In the genomic region with DNA sequence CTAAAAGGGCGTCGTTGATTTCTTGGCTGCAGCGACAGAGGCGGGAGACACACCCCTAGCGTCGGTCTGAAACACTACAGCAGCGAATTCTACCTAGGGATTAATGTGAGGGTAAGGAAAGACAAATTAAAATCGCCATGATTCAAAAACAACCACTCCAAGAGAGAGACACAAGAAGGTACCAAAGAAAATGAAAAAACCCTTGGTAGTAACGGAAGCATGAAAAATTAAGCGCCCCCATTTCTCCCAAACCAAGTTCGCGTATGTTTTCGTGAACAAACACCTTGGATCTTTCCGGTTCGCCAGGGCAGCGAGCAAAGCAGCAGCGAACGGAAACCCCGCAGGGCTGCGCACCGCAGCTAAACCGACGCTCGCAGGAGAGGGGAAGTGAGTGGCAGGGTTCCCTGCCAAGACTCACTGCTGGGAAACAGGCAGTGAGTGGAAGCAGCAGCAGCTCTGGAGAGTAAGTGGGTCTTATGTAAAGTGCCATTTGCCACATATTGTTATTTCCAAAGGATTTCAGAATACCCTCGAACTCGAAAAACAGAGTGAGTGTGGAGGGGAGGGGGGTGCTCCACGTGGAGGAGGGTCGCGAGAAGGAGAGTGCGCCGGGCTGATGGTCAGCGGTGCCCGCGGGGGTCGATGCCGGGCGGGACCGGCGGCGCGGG, we compare ENCODE assay signal across 8 cellular contexts. TPM values are rescaled to one million over a fixed set of nuclear protein-coding genes. Genes with fewer than 3 reads are reported as not detected.
DNase-seq lines count a peak whose midpoint lies in the region; ATAC-seq and TF ChIP-seq lines count a peak whose summit lies in the region.

No MANE protein-coding gene starts in this region.

- H3K4me3 Mint-ChIP-seq in activated T-cell treated with anti-CD3 and anti-CD28 coated beads, Interleukin-2, amount 50 U/mL, for 24 hours = no peak overlapping the region
- H3K4me3 Mint-ChIP-seq in stimulated activated effector memory CD8-positive, alpha-beta T cell treated with anti-CD3 and anti-CD28 coated beads, Interleukin-12 subunit alpha, Interleukin-12 subunit beta, amount 100 ng/mL, for 72 hours = no peak overlapping the region

- no peaks in the 10 kb centered on the region for H3K9me3 ChIP-seq in esophagus (ENCODE audit: control insufficient read depth in 2 of 2, insufficient read depth in 1 of 2, low read depth in 1 of 2, low read length in 1 of 2)

- no peaks in the 10 kb centered on the region for H3K27me3 ChIP-seq in esophagus (ENCODE audit: control insufficient read depth in 1 of 2, insufficient read depth in 2 of 2, low read length in 2 of 2)

- peaks cover 38% of the 10 kb centered on the region for H3K4me1 Mint-ChIP-seq in activated T-cell treated with anti-CD3 and anti-CD28 coated beads, Interleukin-2, amount 50 U/mL, for 24 hours (ENCODE audit: low read depth)
- peaks cover 25% of the 10 kb centered on the region for H3K4me1 Mint-ChIP-seq in stimulated activated effector memory CD8-positive, alpha-beta T cell treated with anti-CD3 and anti-CD28 coated beads, Interleukin-12 subunit alpha, Interleukin-12 subunit beta, amount 100 ng/mL, for 72 hours

- DNase-seq in DMS 273 treated with DMSO at 0.1 percent for 48 hours (lab: John Stamatoyannopoulos, UW) (peak; percentile 81), OCI-M2 (lab: John Stamatoyannopoulos, UW; ENCODE audit: unreplicated experiment) (peak; percentile 46), myocyte (ENCODE audit: low read depth) (peak; percentile 80)
- DNase-seq in activated T-cell treated with anti-CD3 and anti-CD28 coated beads, Interleukin-2, amount 50 U/mL, for 24 hours = peak; percentile 70
- DNase-seq in stimulated activated effector memory CD8-positive, alpha-beta T cell treated with anti-CD3 and anti-CD28 coated beads, Interleukin-12 subunit alpha, Interleukin-12 subunit beta, amount 100 ng/mL, for 72 hours (ENCODE audit: low spot score in 2 of 2) = peak; percentile 32 to 81

- ATAC-seq in GM21529 (IDR thresholded peaks at IDR 0.05; ENCODE audit: unreplicated experiment) = peak; percentile 57
- ATAC-seq in stimulated activated effector memory CD8-positive, alpha-beta T cell treated with anti-CD3 and anti-CD28 coated beads, Interleukin-12 subunit alpha, Interleukin-12 subunit beta, amount 100 ng/mL, for 72 hours = peak; percentile 71

- H3K36me3 ChIP-seq in esophagus (ENCODE audit: control insufficient read depth in 2 of 2, insufficient read depth in 2 of 2, low read length in 1 of 2) = no peaks in the 10 kb centered on the region

- H3K9me3 Mint-ChIP-seq in activated T-cell treated with anti-CD3 and anti-CD28 coated beads, Interleukin-2, amount 50 U/mL, for 24 hours = no peaks in the 10 kb centered on the region
- H3K9me3 Mint-ChIP-seq in stimulated activated effector memory CD8-positive, alpha-beta T cell treated with anti-CD3 and anti-CD28 coated beads, Interleukin-12 subunit alpha, Interleukin-12 subunit beta, amount 100 ng/mL, for 72 hours = no peaks in the 10 kb centered on the region

- TF ChIP-seq RAD21 in Ishikawa (IDR thresholded peaks at IDR 0.05; ENCODE audit: low read depth) = peak; percentile 45

- peaks cover 31% of the 10 kb centered on the region for H3K36me3 Mint-ChIP-seq in activated T-cell treated with anti-CD3 and anti-CD28 coated beads, Interleukin-2, amount 50 U/mL, for 24 hours (ENCODE audit: low read depth)
- H3K36me3 Mint-ChIP-seq in stimulated activated effector memory CD8-positive, alpha-beta T cell treated with anti-CD3 and anti-CD28 coated beads, Interleukin-12 subunit alpha, Interleukin-12 subunit beta, amount 100 ng/mL, for 72 hours = peaks cover 10% of the 10 kb centered on the region

- peak overlapping the region; percentile 90 to 93 for H3K4me3 ChIP-seq in esophagus (ENCODE audit: low read depth in 1 of 2, low read length in 2 of 2)

- H3K27ac ChIP-seq in esophagus (ENCODE audit: low read depth in 2 of 2, low read length in 1 of 2) = peak overlapping the region; percentile 98 to 99

- H3K27ac Mint-ChIP-seq in activated T-cell treated with anti-CD3 and anti-CD28 coated beads, Interleukin-2, amount 50 U/mL, for 24 hours = peak overlapping the region; percentile 93
- H3K27ac Mint-ChIP-seq in stimulated activated effector memory CD8-positive, alpha-beta T cell treated with anti-CD3 and anti-CD28 coated beads, Interleukin-12 subunit alpha, Interleukin-12 subunit beta, amount 100 ng/mL, for 72 hours = peak overlapping the region; percentile 97

- no peaks in the 10 kb centered on the region for H3K27me3 Mint-ChIP-seq in activated T-cell treated with anti-CD3 and anti-CD28 coated beads, Interleukin-2, amount 50 U/mL, for 24 hours

- peaks cover 0 to 4% of the 10 kb centered on the region in 2 donors for H3K4me1 ChIP-seq in esophagus (ENCODE audit: control insufficient read depth in 2 of 2, insufficient read depth in 2 of 2, low read length in 1 of 2)

- no peak for TF ChIP-seq EP300 in Ishikawa (IDR thresholded peaks at IDR 0.05; ENCODE audit: borderline replicate concordance)

- WGBS in esophagus, 2 donors = 0 to 1% methylated on average over 29 to 41 of the region's 41 CpGs

TF ChIP-seq in Ishikawa, 13 proteins besides CTCF, POLR2A, EP300 and RAD21:
- TF ChIP-seq, protein P1, sequence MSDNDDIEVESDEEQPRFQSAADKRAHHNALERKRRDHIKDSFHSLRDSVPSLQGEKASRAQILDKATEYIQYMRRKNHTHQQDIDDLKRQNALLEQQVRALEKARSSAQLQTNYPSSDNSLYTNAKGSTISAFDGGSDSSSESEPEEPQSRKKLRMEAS (IDR thresholded peaks at IDR 0.05) = peak; percentile 21
- TF ChIP-seq CREB1 (IDR thresholded peaks at IDR 0.05; ENCODE audit: low read depth) = no peak
- TF ChIP-seq ZBTB7A (IDR thresholded peaks at IDR 0.05; ENCODE audit: low read depth) = no peak
- no peak for TF ChIP-seq YY1 (IDR thresholded peaks at IDR 0.05; ENCODE audit: low read depth)

RNA-seq across cellular contexts. Expression of a gene that starts 1.0 kb away (rescaled TPM):
- 10 to 100 TPM; 11.9 to 17.5 TPM for polyA plus RNA-seq in esophagus
- 24.5 and 28.0 TPM in 2 replicates for total RNA-seq in myocyte
- polyA plus RNA-seq in myocyte (2012) = 33.8 TPM

Comparison
In these comparisons a context has a peak if more than half of its experiments do, and no peak if none do; other contexts are left out.
1. Peak in every context shown above with its lines: DNase-seq, ATAC-seq, H3K4me3 ChIP-seq and H3K27ac ChIP-seq.